In genomic region chr4:37977471-37978452, GRCh38 we compare ENCODE assay signal across 8 cellular contexts. TPM values are rescaled to one million over a fixed set of nuclear protein-coding genes. Genes with fewer than 3 reads are reported as not detected.
DNase-seq lines count a peak whose midpoint lies in the region; ATAC-seq and TF ChIP-seq lines count a peak whose summit lies in the region.

No MANE protein-coding gene starts in this region.

- ATAC-seq in GM18519 (IDR thresholded peaks at IDR 0.05; ENCODE audit: low FRiP score, unreplicated experiment) (peak; percentile 33), HG03045 (IDR thresholded peaks at IDR 0.05; ENCODE audit: unreplicated experiment) (peak; percentile 65), esophagus mucosa (peak; percentile 72)

- H3K27ac Mint-ChIP-seq in activated T-cell treated with anti-CD3 and anti-CD28 coated beads, Interleukin-2, amount 50 U/mL, for 24 hours = peak overlapping the region; percentile 93

- peaks cover 3% of the 10 kb centered on the region; the same call in 1 of the 2 replicates for H3F3A ChIP-seq in OCI-LY1 (ENCODE audit: insufficient read depth, low read length)

- peak overlapping the region; percentile 82 for H3K4me3 Mint-ChIP-seq in activated T-cell treated with anti-CD3 and anti-CD28 coated beads, Interleukin-2, amount 50 U/mL, for 24 hours

- no peaks in the 10 kb centered on the region for H3K9me3 ChIP-seq in OCI-LY1 (ENCODE audit: low read length)
- no peaks in the 10 kb centered on the region for H3K9me3 ChIP-seq in muscle layer of duodenum (ENCODE audit: control insufficient read depth in 1 of 2, low read length in 2 of 2)

- peak; percentile 61 for TF ChIP-seq CTCF in OCI-LY1 (IDR thresholded peaks at IDR 0.05; ENCODE audit: low read length)

- peak overlapping the region; percentile 99 for H3K9ac ChIP-seq in OCI-LY1 (ENCODE audit: low read length)

- peak; percentile 59 for DNase-seq in AG08395 (ENCODE audit: low spot score)
- DNase-seq in activated T-cell treated with anti-CD3 and anti-CD28 coated beads, Interleukin-2, amount 50 U/mL, for 24 hours = peak; percentile 81
- DNase-seq in stimulated activated CD8-positive, alpha-beta memory T cell treated with anti-CD3 and anti-CD28 coated beads, Interleukin-7, amount 100 ng/mL, for 4 hours (ENCODE audit: low read depth in 2 of 2) = peak; percentile 54 to 74

- H3K4me1 ChIP-seq in OCI-LY1 (ENCODE audit: insufficient read depth, low read length, severe bottlenecking) (peaks cover 58% of the 10 kb centered on the region), muscle layer of duodenum (ENCODE audit: control insufficient read depth in 1 of 2, insufficient read depth in 2 of 2, low read length in 2 of 2) (peaks cover 0 to 35% of the 10 kb centered on the region in 2 donors)

- peaks cover 6% of the 10 kb centered on the region; the same call in 1 of the 2 replicates for H3K36me3 ChIP-seq in OCI-LY1 (ENCODE audit: insufficient read depth, low read length)
- H3K36me3 ChIP-seq in muscle layer of duodenum (ENCODE audit: control insufficient read depth in 1 of 2, insufficient read depth in 2 of 2, low read length in 2 of 2) = no peaks in the 10 kb centered on the region

- H4K20me1 ChIP-seq in OCI-LY1 (ENCODE audit: insufficient read depth, low read length) = no peaks in the 10 kb centered on the region

- no peaks in the 10 kb centered on the region for H3K9me3 Mint-ChIP-seq in activated T-cell treated with anti-CD3 and anti-CD28 coated beads, Interleukin-2, amount 50 U/mL, for 24 hours

- no peaks in the 10 kb centered on the region for H3K9me2 ChIP-seq in OCI-LY1 (ENCODE audit: low read depth, low read length)

- no peaks in the 10 kb centered on the region for H3K27me3 Mint-ChIP-seq in activated T-cell treated with anti-CD3 and anti-CD28 coated beads, Interleukin-2, amount 50 U/mL, for 24 hours

- H2AFZ ChIP-seq in OCI-LY1 (ENCODE audit: low read length) = no peak overlapping the region

- H3K4me3 ChIP-seq in OCI-LY1 (ENCODE audit: low read depth, low read length, poor library complexity, severe bottlenecking) (peak overlapping the region; percentile 70), muscle layer of duodenum (ENCODE audit: low read depth in 1 of 2, low read length in 2 of 2) (peak overlapping the region; percentile 74 to 84)

- peak overlapping the region; percentile 100 for H3K27ac ChIP-seq in OCI-LY1 (ENCODE audit: low read depth, low read length, poor library complexity, severe bottlenecking)
- H3K27ac ChIP-seq in muscle layer of duodenum (ENCODE audit: low read length) = peak overlapping the region; percentile 52

- no peaks in the 10 kb centered on the region for H3K27me3 ChIP-seq in OCI-LY1 (ENCODE audit: insufficient read depth, low read length)
- no peaks in the 10 kb centered on the region for H3K27me3 ChIP-seq in muscle layer of duodenum (ENCODE audit: low read depth, low read length)

- H3K4me1 Mint-ChIP-seq in activated T-cell treated with anti-CD3 and anti-CD28 coated beads, Interleukin-2, amount 50 U/mL, for 24 hours (ENCODE audit: low read depth) = peaks cover 57% of the 10 kb centered on the region

- peak overlapping the region; percentile 85 for H3K4me2 ChIP-seq in OCI-LY1 (ENCODE audit: low read length)

- H3K79me2 ChIP-seq in OCI-LY1 (ENCODE audit: insufficient read depth, low read length) = peaks cover 50% of the 10 kb centered on the region

- H3K36me3 Mint-ChIP-seq in activated T-cell treated with anti-CD3 and anti-CD28 coated beads, Interleukin-2, amount 50 U/mL, for 24 hours (ENCODE audit: low read depth) = no peaks in the 10 kb centered on the region

RNA-seq across cellular contexts. Expression of gene PTTG2, which starts 17.6 kb away (rescaled TPM):
- 0.44 TPM for total RNA-seq in esophagus mucosa

Comparison
In these comparisons a context has a peak if more than half of its experiments do, and no peak if none do; other contexts are left out.
1. Peak in every context shown above with its lines: DNase-seq, ATAC-seq, H3K4me3 ChIP-seq and H3K27ac ChIP-seq.